13 cellular contexts compared by ENCODE assay signal in the genomic region with DNA sequence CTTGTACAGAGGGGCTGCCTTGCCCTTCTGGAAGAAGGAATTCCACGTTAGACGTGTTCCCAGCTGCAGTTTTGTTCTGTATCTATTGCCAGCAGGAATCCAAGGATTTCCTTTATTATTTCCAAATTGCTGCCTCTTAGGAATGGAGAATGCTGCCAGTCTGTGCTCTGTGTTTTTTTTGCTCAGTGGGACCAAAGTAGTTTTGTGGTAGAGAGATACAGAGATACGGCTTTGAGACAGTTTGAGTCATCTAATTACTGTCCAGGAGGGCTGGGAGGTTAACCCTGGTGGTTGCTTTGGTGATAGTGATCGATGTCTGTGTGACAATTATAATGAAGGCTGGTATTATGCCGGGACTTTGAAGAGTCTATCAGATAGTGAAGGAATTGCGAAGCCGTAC. TPM values are rescaled to one million over a fixed set of nuclear protein-coding genes. Genes with fewer than 3 reads are reported as not detected.
DNase-seq lines count a peak whose midpoint lies in the region; ATAC-seq and TF ChIP-seq lines count a peak whose summit lies in the region.
"Had no signal": no experiment of that assay in that cellular context is flagged by ENCODE, and none has a peak within 500 bp of the region (broad histone marks: within the 10 kb centered on the region; RNA-seq: fewer than 3 reads in every experiment).

No MANE protein-coding gene starts in this region.

- H3K9me3 Mint-ChIP-seq in activated naive CD4-positive, alpha-beta T cell treated with anti-CD3 and anti-CD28 coated beads for 36 hours = no peaks in the 10 kb centered on the region
- H3K9me3 Mint-ChIP-seq: activated CD4-positive, alpha-beta T cell treated with anti-CD3 and anti-CD28 coated beads, Interleukin-2, amount 10 ng/mL, durations not matched to agents 24 days and 14 days had no signal

- TF ChIP-seq EP300 in SK-N-SH (IDR thresholded peaks at IDR 0.05; ENCODE audit: borderline replicate concordance in 1 of 2, low read depth in 1 of 2, low read length in 1 of 2) = peak; percentile 78 to 99

- no peaks in the 10 kb centered on the region for H3K27me3 ChIP-seq in SK-N-SH (ENCODE audit: insufficient read depth)
- no peaks in the 10 kb centered on the region for H3K27me3 ChIP-seq in thoracic aorta (replicated peaks; ENCODE audit: insufficient read depth)
- H3K27me3 ChIP-seq in WERI-Rb-1 (ENCODE audit: insufficient read depth, low read depth, severe bottlenecking) = no peaks in the 10 kb centered on the region
- H3K27me3 ChIP-seq: tibial artery had no signal

- intact Hi-C loops in activated naive CD4-positive, alpha-beta T cell treated with anti-CD3 and anti-CD28 coated beads for 36 hours (cut with micrococcal nuclease) = no loop called here

- no peaks in the 10 kb centered on the region for H4K20me1 ChIP-seq in SK-N-SH (ENCODE audit: insufficient read depth)

- TF ChIP-seq CTCF in SK-N-SH (IDR thresholded peaks at IDR 0.05) = no peak
- no peak for TF ChIP-seq CTCF in fibroblast of the aortic adventitia (IDR thresholded peaks at IDR 0.05; ENCODE audit: insufficient read depth, low read length)
- TF ChIP-seq CTCF in thoracic aorta (IDR thresholded peaks at IDR 0.05) = no peak
- TF ChIP-seq CTCF in WERI-Rb-1 (IDR thresholded peaks at IDR 0.05; ENCODE audit: low read depth, low read length) = no peak

- H2AFZ ChIP-seq in SK-N-SH (ENCODE audit: low read depth) = no peak overlapping the region

- POLR2A ChIA-PET in SK-N-SH (lab: Yijun Ruan, JAX) = no interaction called here

- ATAC-seq in thoracic aorta (ENCODE audit: insufficient number of reproducible peaks, low FRiP score, low read depth) = no peak
- ATAC-seq: left lobe of liver had no signal

- H3K9me2 ChIP-seq in SK-N-SH = no peaks in the 10 kb centered on the region

- peaks cover 15% of the 10 kb centered on the region for H3K27me3 Mint-ChIP-seq in activated naive CD4-positive, alpha-beta T cell treated with anti-CD3 and anti-CD28 coated beads for 36 hours (ENCODE audit: low read depth)

- H3F3A ChIP-seq in SK-N-SH (replicated peaks; ENCODE audit: insufficient read depth) = peaks cover 69% of the 10 kb centered on the region

- DNase-seq in NCI-H2227 treated with DMSO at 0.1 percent for 48 hours (lab: John Stamatoyannopoulos, UW) (peak; percentile 13), NCI-H2227 (lab: John Stamatoyannopoulos, UW; ENCODE audit: unreplicated experiment) (no peak), SK-N-SH (peak; percentile 53), fibroblast of the aortic adventitia (ENCODE audit: low read depth) (peak; percentile 62), thoracic aorta (ENCODE audit: low spot score) (no peak), NCI-H446 treated with DMSO at 0.1 percent for 48 hours (lab: John Stamatoyannopoulos, UW) (no peak), WERI-Rb-1 (no peak)
- no peak for DNase-seq in activated naive CD4-positive, alpha-beta T cell treated with anti-CD3 and anti-CD28 coated beads for 36 hours
- DNase-seq: activated CD4-positive, alpha-beta T cell treated with anti-CD3 and anti-CD28 coated beads, Interleukin-2, amount 10 ng/mL, durations not matched to agents 24 days and 14 days; glutamatergic neuron; NCI-H2107; tibial artery had no signal

- H3K4me3 Mint-ChIP-seq in activated naive CD4-positive, alpha-beta T cell treated with anti-CD3 and anti-CD28 coated beads for 36 hours = no peak overlapping the region
- H3K4me3 Mint-ChIP-seq: activated CD4-positive, alpha-beta T cell treated with anti-CD3 and anti-CD28 coated beads, Interleukin-2, amount 10 ng/mL, durations not matched to agents 24 days and 14 days had no signal

- peaks cover 87% of the 10 kb centered on the region for H3K79me2 ChIP-seq in SK-N-SH (ENCODE audit: insufficient read depth)

- H3K27ac Mint-ChIP-seq in activated naive CD4-positive, alpha-beta T cell treated with anti-CD3 and anti-CD28 coated beads for 36 hours = no peak overlapping the region
- H3K27ac Mint-ChIP-seq: activated CD4-positive, alpha-beta T cell treated with anti-CD3 and anti-CD28 coated beads, Interleukin-2, amount 10 ng/mL, durations not matched to agents 24 days and 14 days had no signal

- peaks cover 0 to 5% of the 10 kb centered on the region in 2 experiments for H3K36me3 ChIP-seq in SK-N-SH (replicated peaks in 1 of 2; ENCODE audit: control insufficient read depth in 1 of 2, insufficient read depth in 2 of 2, low read length in 1 of 2)
- H3K36me3 ChIP-seq in thoracic aorta = no peaks in the 10 kb centered on the region
- H3K36me3 ChIP-seq in WERI-Rb-1 = no peaks in the 10 kb centered on the region
- H3K36me3 ChIP-seq: tibial artery had no signal

- no peaks in the 10 kb centered on the region for H3K9me3 ChIP-seq in SK-N-SH
- H3K9me3 ChIP-seq in thoracic aorta = no peaks in the 10 kb centered on the region
- no peaks in the 10 kb centered on the region for H3K9me3 ChIP-seq in WERI-Rb-1 (ENCODE audit: severe bottlenecking)
- H3K9me3 ChIP-seq: tibial artery had no signal

- peak overlapping the region; percentile 99 to 100 for H3K27ac ChIP-seq in SK-N-SH (ENCODE audit: low read depth in 2 of 2, low read length in 1 of 2)
- peak overlapping the region; percentile 81 to 96 for H3K27ac ChIP-seq in thoracic aorta
- H3K27ac ChIP-seq in WERI-Rb-1 = no peak overlapping the region

- H3K4me1 Mint-ChIP-seq in activated naive CD4-positive, alpha-beta T cell treated with anti-CD3 and anti-CD28 coated beads for 36 hours (ENCODE audit: low read depth) = no peaks in the 10 kb centered on the region

- WGBS in SK-N-SH (ENCODE audit: low lambda C conversion rate) = 11% methylated on average over 7 of the region's 7 CpGs

- CTCF ChIA-PET in SK-N-SH (lab: Yijun Ruan, JAX) = interaction anchor here (0.9 to 8.7 kb wide), 12 partner anchors 15 to 138 kb away, joined by 3 to 93 read pairs (median 4); a partner anchor contains a TSS
- CTCF ChIA-PET in activated naive CD4-positive, alpha-beta T cell treated with anti-CD3 and anti-CD28 coated beads for 36 hours (lab: Charles Lee) = no interaction called here

- H3K36me3 Mint-ChIP-seq in activated naive CD4-positive, alpha-beta T cell treated with anti-CD3 and anti-CD28 coated beads for 36 hours (ENCODE audit: low read depth) = no peaks in the 10 kb centered on the region

- H3K4me3 ChIP-seq in SK-N-SH (ENCODE audit: low read depth in 2 of 2, low read length in 1 of 2) (no peak overlapping the region), fibroblast of the aortic adventitia (ENCODE audit: low read depth, low read length) (no peak overlapping the region), thoracic aorta (no peak overlapping the region), WERI-Rb-1 (ENCODE audit: low read depth, low read length) (no peak overlapping the region)
- H3K4me3 ChIP-seq: tibial artery had no signal

- H3K4me2 ChIP-seq in SK-N-SH = peak overlapping the region; percentile 71

- H3K9ac ChIP-seq in SK-N-SH = peak overlapping the region; percentile 79; the same call in 1 of the 2 replicates

- H3K4me1 ChIP-seq in SK-N-SH (ENCODE audit: control insufficient read depth in 1 of 2, insufficient read depth in 2 of 2, low read depth in 1 of 2, low read length in 1 of 2) = peaks cover 95 to 100% of the 10 kb centered on the region in 2 experiments
- peaks cover 79 to 100% of the 10 kb centered on the region in 2 donors for H3K4me1 ChIP-seq in thoracic aorta (ENCODE audit: control insufficient read depth in 1 of 2, low read depth in 2 of 2)

- no peak for TF ChIP-seq RAD21 in SK-N-SH (IDR thresholded peaks at IDR 0.05; ENCODE audit: low read length)

TF ChIP-seq in SK-N-SH, 30 proteins besides CTCF, POLR2A, EP300 and RAD21 (continues in another document):
- no peak for TF ChIP-seq RFX5 (IDR thresholded peaks at IDR 0.05; ENCODE audit: low read length)
- peak; percentile 75 for TF ChIP-seq GATA2 (CRISPR knock-in tag; IDR thresholded peaks at IDR 0.05)
- TF ChIP-seq, protein P1, sequence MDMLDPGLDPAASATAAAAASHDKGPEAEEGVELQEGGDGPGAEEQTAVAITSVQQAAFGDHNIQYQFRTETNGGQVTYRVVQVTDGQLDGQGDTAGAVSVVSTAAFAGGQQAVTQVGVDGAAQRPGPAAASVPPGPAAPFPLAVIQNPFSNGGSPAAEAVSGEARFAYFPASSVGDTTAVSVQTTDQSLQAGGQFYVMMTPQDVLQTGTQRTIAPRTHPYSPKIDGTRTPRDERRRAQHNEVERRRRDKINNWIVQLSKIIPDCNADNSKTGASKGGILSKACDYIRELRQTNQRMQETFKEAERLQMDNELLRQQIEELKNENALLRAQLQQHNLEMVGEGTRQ (IDR thresholded peaks at IDR 0.05; ENCODE audit: borderline replicate concordance, low read depth, low read length) = no peak
- TF ChIP-seq, protein P2, sequence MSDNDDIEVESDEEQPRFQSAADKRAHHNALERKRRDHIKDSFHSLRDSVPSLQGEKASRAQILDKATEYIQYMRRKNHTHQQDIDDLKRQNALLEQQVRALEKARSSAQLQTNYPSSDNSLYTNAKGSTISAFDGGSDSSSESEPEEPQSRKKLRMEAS (IDR thresholded peaks at IDR 0.05; ENCODE audit: low read depth) = peak; percentile 44; the same call in 1 of the 2 replicates
- no peak for TF ChIP-seq NRF1 (IDR thresholded peaks at IDR 0.05; ENCODE audit: low read depth, low read length)
- TF ChIP-seq RXRA (IDR thresholded peaks at IDR 0.05; ENCODE audit: borderline replicate concordance, low read depth) = peak; percentile 97
- peak; percentile 98 for TF ChIP-seq FOSL2 (IDR thresholded peaks at IDR 0.05; ENCODE audit: borderline replicate concordance, low read depth)
- peak; percentile 88 for TF ChIP-seq MEF2A (IDR thresholded peaks at IDR 0.05; ENCODE audit: borderline replicate concordance, low read depth)
- peak; percentile 97 for TF ChIP-seq JUND (IDR thresholded peaks at IDR 0.05)
- TF ChIP-seq YY1 (IDR thresholded peaks at IDR 0.05; ENCODE audit: low read depth) = peak; percentile 40; the same call in 1 of the 2 replicates
- peak; percentile 89; the same call in 1 of the 2 replicates for TF ChIP-seq SIN3A (IDR thresholded peaks at IDR 0.05; ENCODE audit: borderline replicate concordance, low read depth, low read length)
- TF ChIP-seq ELF1 (IDR thresholded peaks at IDR 0.05) = peak; percentile 37; the same call in 1 of the 2 replicates
- no peak for TF ChIP-seq MXI1 (IDR thresholded peaks at IDR 0.05; ENCODE audit: low read depth, low read length)
- 0 out of 2 replicates have a peak, but pooled peaks have one; percentile 48 for TF ChIP-seq TAF1 (IDR thresholded peaks at IDR 0.05; ENCODE audit: borderline replicate concordance, low read depth, low read length)
- no peak for TF ChIP-seq EZH2phosphoT487 (IDR thresholded peaks at IDR 0.05; ENCODE audit: borderline replicate concordance, low read depth)
- TF ChIP-seq SMC3 (IDR thresholded peaks at IDR 0.05; ENCODE audit: low read depth, low read length) = no peak

RNA-seq across cellular contexts. Expression of a gene that starts 26.3 kb away (rescaled TPM):
- polyA plus RNA-seq in SK-N-SH (2012; rRNA removed) = 37.9 and 41.4 TPM in 2 replicates
- 46.4 and 46.7 TPM in 2 replicates for polyA plus RNA-seq in SK-N-SH (2012; cell fraction: cytosol; rRNA removed)
- 60.7 and 79.4 TPM in 2 replicates for polyA plus RNA-seq in SK-N-SH (2012; cell fraction: nucleus; rRNA removed)
- 37.1 and 76.4 TPM in 2 replicates for total RNA-seq in fibroblast of the aortic adventitia (ENCODE audit: low replicate concordance)
- 100 to 1,000 TPM in 1 of 2 donors, 10 to 100 TPM in 1; 58.1 to 102 TPM for total RNA-seq in thoracic aorta
- total RNA-seq in activated naive CD4-positive, alpha-beta T cell treated with anti-CD3 and anti-CD28 coated beads for 36 hours = under 1 TPM; 0.14 to 0.15 TPM

Comparison
In these comparisons a context has a peak if more than half of its experiments do, and no peak if none do; other contexts are left out.
1. DNase-seq: peak in NCI-H2227 treated with DMSO at 0.1 percent for 48 hours (single experiment), SK-N-SH (single experiment) and fibroblast of the aortic adventitia (single experiment); none in NCI-H2227 (single experiment), thoracic aorta (single experiment), NCI-H446 treated with DMSO at 0.1 percent for 48 hours (single experiment), activated naive CD4-positive, alpha-beta T cell treated with anti-CD3 and anti-CD28 coated beads for 36 hours (single experiment) and WERI-Rb-1 (single experiment).
2. RNA of a gene that starts 26.3 kb away (total RNA-seq): 58.1 to 102 TPM in thoracic aorta and 37.1 to 76.4 TPM in fibroblast of the aortic adventitia; 0.14 to 0.15 TPM in activated naive CD4-positive, alpha-beta T cell treated with anti-CD3 and anti-CD28 coated beads for 36 hours; every median in the first group is over 10 times any median in the second.